Comparison of ENCODE assay signal across 9 cellular contexts in genomic region chr5:38783011-38783551, GRCh38.
DNase-seq lines count a peak whose midpoint lies in the region; ATAC-seq, FAIRE-seq and TF ChIP-seq lines count a peak whose summit lies in the region.
"Had no signal": no experiment of that assay in that cellular context is flagged by ENCODE, and none has a peak within 500 bp of the region (broad histone marks: within the 10 kb centered on the region; RNA-seq: fewer than 3 reads in every experiment).

No MANE protein-coding gene starts in this region.

- no peak overlapping the region for H3K4me3 Mint-ChIP-seq in stimulated activated memory B cell treated with anti-CD40 and anti-IgM and Interleukin-4, amounts not matched to agents 10 μg/mL and 1 μg/mL and 100 μg/mL, for 72 hours
- no peak overlapping the region for H3K4me3 Mint-ChIP-seq in endothelial cell (ENCODE audit: unreplicated experiment)
- no peak overlapping the region for H3K4me3 Mint-ChIP-seq in activated CD4-positive, alpha-beta T cell treated with anti-CD3 and anti-CD28 coated beads, Interleukin-2, amount 10 ng/mL, durations not matched to agents 24 days and 14 days

- H3K9me3 ChIP-seq in mucosa of rectum (ENCODE audit: control insufficient read depth in 2 of 2, low read length in 2 of 2), result no peaks in the 10 kb centered on the region

- H3K9me3 Mint-ChIP-seq in stimulated activated memory B cell treated with anti-CD40 and anti-IgM and Interleukin-4, amounts not matched to agents 10 μg/mL and 1 μg/mL and 100 μg/mL, for 72 hours, result peaks cover 9% of the 10 kb centered on the region
- H3K9me3 Mint-ChIP-seq in endothelial cell (ENCODE audit: unreplicated experiment), result no peaks in the 10 kb centered on the region
- peaks cover 5% of the 10 kb centered on the region for H3K9me3 Mint-ChIP-seq in activated CD4-positive, alpha-beta T cell treated with anti-CD3 and anti-CD28 coated beads, Interleukin-2, amount 10 ng/mL, durations not matched to agents 24 days and 14 days

- H3K4me1 ChIP-seq in mucosa of rectum (ENCODE audit: control insufficient read depth in 2 of 2, insufficient read depth in 2 of 2, low read length in 2 of 2), result no peaks in the 10 kb centered on the region

- H3K27ac ChIP-seq in mucosa of rectum (ENCODE audit: low read depth in 2 of 2, low read length in 2 of 2), result peak overlapping the region; percentile 48 to 54

- no peak overlapping the region for H3K4me3 ChIP-seq in AG10803 (ENCODE audit: low read length)
- no peak overlapping the region for H3K4me3 ChIP-seq in bronchial epithelial cell (ENCODE audit: low read depth, low read length)
- no peak overlapping the region for H3K4me3 ChIP-seq in mucosa of rectum (ENCODE audit: low read length in 2 of 2)

- no peaks in the 10 kb centered on the region for H3K36me3 Mint-ChIP-seq in stimulated activated memory B cell treated with anti-CD40 and anti-IgM and Interleukin-4, amounts not matched to agents 10 μg/mL and 1 μg/mL and 100 μg/mL, for 72 hours
- no peaks in the 10 kb centered on the region for H3K36me3 Mint-ChIP-seq in endothelial cell (ENCODE audit: low read depth, unreplicated experiment)
- no peaks in the 10 kb centered on the region for H3K36me3 Mint-ChIP-seq in activated CD4-positive, alpha-beta T cell treated with anti-CD3 and anti-CD28 coated beads, Interleukin-2, amount 10 ng/mL, durations not matched to agents 24 days and 14 days (ENCODE audit: low read depth)

- TF ChIP-seq CTCF in AG10803 (conservative IDR thresholded peaks at IDR 0.05; ENCODE audit: low read length) (peak; percentile 35), bronchial epithelial cell (IDR thresholded peaks at IDR 0.05; ENCODE audit: insufficient read depth, low read length, severe bottlenecking) (no peak), endothelial cell (IDR thresholded peaks at IDR 0.05; ENCODE audit: unreplicated experiment) (no peak)

- no peaks in the 10 kb centered on the region for H3K27me3 Mint-ChIP-seq in stimulated activated memory B cell treated with anti-CD40 and anti-IgM and Interleukin-4, amounts not matched to agents 10 μg/mL and 1 μg/mL and 100 μg/mL, for 72 hours
- no peaks in the 10 kb centered on the region for H3K27me3 Mint-ChIP-seq in endothelial cell (ENCODE audit: unreplicated experiment)
- H3K27me3 Mint-ChIP-seq in activated CD4-positive, alpha-beta T cell treated with anti-CD3 and anti-CD28 coated beads, Interleukin-2, amount 10 ng/mL, durations not matched to agents 24 days and 14 days, result peaks cover 2% of the 10 kb centered on the region

- H3K36me3 ChIP-seq in bronchial epithelial cell (ENCODE audit: control insufficient read depth, insufficient read depth, low read length) (no peaks in the 10 kb centered on the region), mucosa of rectum (ENCODE audit: control insufficient read depth in 2 of 2, insufficient read depth in 2 of 2, low read length in 2 of 2) (no peaks in the 10 kb centered on the region)

- H3K9ac ChIP-seq in mucosa of rectum (ENCODE audit: low read depth in 1 of 2, low read length in 2 of 2), result no peak overlapping the region

- no peak overlapping the region for H3K27ac Mint-ChIP-seq in stimulated activated memory B cell treated with anti-CD40 and anti-IgM and Interleukin-4, amounts not matched to agents 10 μg/mL and 1 μg/mL and 100 μg/mL, for 72 hours
- no peak overlapping the region for H3K27ac Mint-ChIP-seq in endothelial cell (ENCODE audit: unreplicated experiment)
- no peak overlapping the region for H3K27ac Mint-ChIP-seq in activated CD4-positive, alpha-beta T cell treated with anti-CD3 and anti-CD28 coated beads, Interleukin-2, amount 10 ng/mL, durations not matched to agents 24 days and 14 days

- FAIRE-seq in bronchial epithelial cell (lab: Jason Lieb, UNC), result no peak

- DNase-seq in AG10803 (ENCODE audit: low read depth), result peak; percentile 99
- DNase-seq in NCI-H2081 (lab: John Stamatoyannopoulos, UW), result peak; percentile 89 to 98
- DNase-seq in bronchial epithelial cell (ENCODE audit: low read depth), result peak; percentile 46
- DNase-seq in activated CD4-positive, alpha-beta T cell treated with anti-CD3 and anti-CD28 coated beads, Interleukin-2, amount 50 U/mL, for 1 hour, result no peak
- no peak for DNase-seq in endothelial cell (ENCODE audit: low spot score)
- no peak for DNase-seq in activated CD4-positive, alpha-beta T cell treated with anti-CD3 and anti-CD28 coated beads, Interleukin-2, amount 10 ng/mL, durations not matched to agents 24 days and 14 days
- DNase-seq: effector CD8-positive, alpha-beta T cell had no signal

- H3K4me1 Mint-ChIP-seq in stimulated activated memory B cell treated with anti-CD40 and anti-IgM and Interleukin-4, amounts not matched to agents 10 μg/mL and 1 μg/mL and 100 μg/mL, for 72 hours, result no peaks in the 10 kb centered on the region
- no peaks in the 10 kb centered on the region for H3K4me1 Mint-ChIP-seq in endothelial cell (ENCODE audit: unreplicated experiment)
- H3K4me1 Mint-ChIP-seq in activated CD4-positive, alpha-beta T cell treated with anti-CD3 and anti-CD28 coated beads, Interleukin-2, amount 10 ng/mL, durations not matched to agents 24 days and 14 days, result no peaks in the 10 kb centered on the region

- no peak for ATAC-seq in stimulated activated memory B cell treated with anti-CD40 and anti-IgM and Interleukin-4, amounts not matched to agents 10 μg/mL and 1 μg/mL and 100 μg/mL, for 72 hours

- H3K27me3 ChIP-seq in bronchial epithelial cell (ENCODE audit: control insufficient read depth, insufficient read depth, low read length) (no peaks in the 10 kb centered on the region), mucosa of rectum (ENCODE audit: control insufficient read depth in 2 of 2, insufficient read depth in 2 of 2, low read length in 2 of 2) (no peaks in the 10 kb centered on the region)

- intact Hi-C loops in activated CD4-positive, alpha-beta T cell treated with anti-CD3 and anti-CD28 coated beads, Interleukin-2, amount 10 ng/mL, durations not matched to agents 24 days and 14 days (cut with micrococcal nuclease), result no loop called here

Comparison
In these comparisons a context has a peak if more than half of its experiments do, and no peak if none do; other contexts are left out.
1. DNase-seq: peak in AG10803 (single experiment), NCI-H2081 (2 of 2) and bronchial epithelial cell (single experiment); none in activated CD4-positive, alpha-beta T cell treated with anti-CD3 and anti-CD28 coated beads, Interleukin-2, amount 50 U/mL, for 1 hour (single experiment), endothelial cell (single experiment) and activated CD4-positive, alpha-beta T cell treated with anti-CD3 and anti-CD28 coated beads, Interleukin-2, amount 10 ng/mL, durations not matched to agents 24 days and 14 days (single experiment).